15 cellular contexts compared by ENCODE assay signal in the genomic region with DNA sequence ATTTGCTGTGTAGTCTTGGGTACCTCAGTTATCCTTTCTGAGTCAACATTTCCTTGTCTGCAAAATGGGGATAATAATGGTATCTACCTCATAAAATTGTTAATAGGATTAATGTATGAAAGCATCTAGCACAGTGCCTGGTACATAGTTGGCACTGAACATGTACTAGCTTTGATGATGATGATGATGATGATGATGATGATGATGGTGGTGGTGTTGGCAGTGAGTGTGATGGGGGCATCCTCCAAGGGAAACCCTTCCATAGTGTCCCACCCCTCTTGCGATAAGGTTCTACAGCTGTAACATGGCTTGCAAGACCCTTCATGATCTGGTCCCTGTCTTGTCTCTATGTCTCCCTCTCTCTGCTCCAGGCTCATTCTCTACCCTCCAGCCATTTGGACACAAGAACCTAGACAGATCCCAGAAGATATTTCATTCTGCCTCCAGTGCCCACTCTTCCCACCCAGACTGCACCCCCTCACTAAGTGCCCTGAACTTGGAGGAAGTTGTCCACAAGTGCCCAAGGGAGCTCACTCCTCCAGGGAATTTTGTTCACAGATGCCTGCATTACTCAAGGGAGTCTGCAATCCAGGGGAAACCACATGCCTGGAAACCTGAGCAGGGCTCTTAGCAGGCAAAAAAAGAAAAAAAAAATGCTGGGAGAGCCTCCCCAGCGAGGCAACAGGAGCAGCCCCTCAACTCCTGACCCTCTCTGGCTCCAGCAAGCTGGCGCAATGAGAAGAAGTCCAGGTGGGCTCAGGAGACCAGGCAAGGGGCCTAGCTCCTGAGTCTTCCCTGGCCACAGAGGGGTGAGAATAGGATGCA. TPM values are rescaled to one million over a fixed set of nuclear protein-coding genes. Genes with fewer than 3 reads are reported as not detected.
DNase-seq lines count a peak whose midpoint lies in the region; ATAC-seq and TF ChIP-seq lines count a peak whose summit lies in the region.
"Had no signal": no experiment of that assay in that cellular context is flagged by ENCODE, and none has a peak within 500 bp of the region (broad histone marks: within the 10 kb centered on the region; RNA-seq: fewer than 3 reads in every experiment).

No MANE protein-coding gene starts in this region.

- no peak for ATAC-seq in activated naive CD8-positive, alpha-beta T cell treated with anti-CD3 and anti-CD28 coated beads, Interleukin-2, amount 50 U/mL, for 24 hours
- ATAC-seq: T-cell had no signal

- H3K9me3 ChIP-seq in SJCRH30 (replicated peaks) (no peaks in the 10 kb centered on the region), fibroblast of lung (ENCODE audit: control insufficient read depth, insufficient read depth, low read depth, low read length) (no peaks in the 10 kb centered on the region), spleen (peaks cover 0 to 2% (median 0%) of the 10 kb centered on the region in 8 donors), uterus (no peaks in the 10 kb centered on the region)
- H3K9me3 ChIP-seq: esophagus muscularis mucosa had no signal

- H3K9ac ChIP-seq in fibroblast of lung (ENCODE audit: insufficient read depth, low read length), result no peak overlapping the region

- H3K27me3 ChIP-seq in SJCRH30, result no peaks in the 10 kb centered on the region
- no peaks in the 10 kb centered on the region for H3K27me3 ChIP-seq in fibroblast of lung (ENCODE audit: control insufficient read depth, insufficient read depth, low read length)
- peaks cover 0 to 19% (median 0%) of the 10 kb centered on the region in 7 donors for H3K27me3 ChIP-seq in spleen (replicated peaks in 1 of 7)
- no peaks in the 10 kb centered on the region for H3K27me3 ChIP-seq in uterus
- H3K27me3 ChIP-seq: esophagus muscularis mucosa had no signal

- H4K20me1 ChIP-seq in fibroblast of lung (ENCODE audit: control insufficient read depth, extremely low read depth, insufficient read depth, low read length), result no peaks in the 10 kb centered on the region

- intact Hi-C loops in spleen (cut with DNase I; ENCODE audit: low total_unique reads) (no loop called here), uterus (cut with DNase I; ENCODE audit: low total_unique reads) (no loop called here)

- POLR2A ChIA-PET in activated CD4-positive, alpha-beta T cell treated with anti-CD3 and anti-CD28 coated beads, Interleukin-2, amount 10 ng/mL, durations not matched to agents 7 days and 5 days (lab: Charles Lee), result no interaction called here

- H3K9me3 Mint-ChIP-seq in activated naive CD8-positive, alpha-beta T cell treated with anti-CD3 and anti-CD28 coated beads, Interleukin-2, amount 50 U/mL, for 24 hours, result no peaks in the 10 kb centered on the region
- H3K9me3 Mint-ChIP-seq in activated CD4-positive, alpha-beta T cell treated with anti-CD3 and anti-CD28 coated beads, Interleukin-2, amount 10 ng/mL, durations not matched to agents 7 days and 5 days, result no peaks in the 10 kb centered on the region
- H3K9me3 Mint-ChIP-seq: activated naive CD8-positive, alpha-beta T cell treated with anti-CD3 and anti-CD28 coated beads for 36 hours had no signal

- H3K27ac ChIP-seq in SJCRH30 (peak overlapping the region; percentile 51), fibroblast of lung (ENCODE audit: insufficient read depth, low read length) (peak overlapping the region; percentile 50), spleen (no peak overlapping the region), uterus (no peak overlapping the region)
- H3K27ac ChIP-seq: coronary artery had no signal

- peaks cover 6% of the 10 kb centered on the region for H3K27me3 Mint-ChIP-seq in activated naive CD8-positive, alpha-beta T cell treated with anti-CD3 and anti-CD28 coated beads, Interleukin-2, amount 50 U/mL, for 24 hours
- peaks cover 3% of the 10 kb centered on the region for H3K27me3 Mint-ChIP-seq in activated CD4-positive, alpha-beta T cell treated with anti-CD3 and anti-CD28 coated beads, Interleukin-2, amount 10 ng/mL, durations not matched to agents 7 days and 5 days

- no peak overlapping the region for H3K4me3 Mint-ChIP-seq in activated naive CD8-positive, alpha-beta T cell treated with anti-CD3 and anti-CD28 coated beads, Interleukin-2, amount 50 U/mL, for 24 hours
- H3K4me3 Mint-ChIP-seq in activated CD4-positive, alpha-beta T cell treated with anti-CD3 and anti-CD28 coated beads, Interleukin-2, amount 10 ng/mL, durations not matched to agents 7 days and 5 days, result no peak overlapping the region
- H3K4me3 Mint-ChIP-seq: activated naive CD8-positive, alpha-beta T cell treated with anti-CD3 and anti-CD28 coated beads for 36 hours; T-cell had no signal

- H3K36me3 Mint-ChIP-seq in activated naive CD8-positive, alpha-beta T cell treated with anti-CD3 and anti-CD28 coated beads, Interleukin-2, amount 50 U/mL, for 24 hours (ENCODE audit: low read depth), result no peaks in the 10 kb centered on the region
- H3K36me3 Mint-ChIP-seq in activated CD4-positive, alpha-beta T cell treated with anti-CD3 and anti-CD28 coated beads, Interleukin-2, amount 10 ng/mL, durations not matched to agents 7 days and 5 days (ENCODE audit: low read depth), result no peaks in the 10 kb centered on the region
- H3K36me3 Mint-ChIP-seq: activated naive CD8-positive, alpha-beta T cell treated with anti-CD3 and anti-CD28 coated beads for 36 hours; T-cell had no signal

- CTCF ChIA-PET in activated CD4-positive, alpha-beta T cell treated with anti-CD3 and anti-CD28 coated beads, Interleukin-2, amount 10 ng/mL, durations not matched to agents 7 days and 5 days (lab: Charles Lee), result interaction anchor here (1.3 kb wide), 1 partner anchor 28 kb away, joined by 4 read pairs; no protein-coding TSS in a partner anchor

- peaks cover 4% of the 10 kb centered on the region; the same call in 1 of the 2 replicates for H3K4me1 ChIP-seq in SJCRH30
- H3K4me1 ChIP-seq in fibroblast of lung (ENCODE audit: control insufficient read depth, extremely low read depth, insufficient read depth, low read length), result peaks cover 21% of the 10 kb centered on the region
- H3K4me1 ChIP-seq in spleen, result no peaks in the 10 kb centered on the region
- H3K4me1 ChIP-seq in uterus, result no peaks in the 10 kb centered on the region
- H3K4me1 ChIP-seq: esophagus muscularis mucosa had no signal

- TF ChIP-seq CTCF in fibroblast of lung (conservative IDR thresholded peaks at IDR 0.05 in 1 of 2, IDR thresholded peaks at IDR 0.05 in 1 of 2; ENCODE audit: low read depth in 1 of 2, low read length in 2 of 2) (no peak), spleen (IDR thresholded peaks at IDR 0.05 in 8 of 11, conservative IDR thresholded peaks at IDR 0.05 in 3 of 11) (no peak), uterus (IDR thresholded peaks at IDR 0.05) (no peak)

- H3K27ac Mint-ChIP-seq in activated naive CD8-positive, alpha-beta T cell treated with anti-CD3 and anti-CD28 coated beads, Interleukin-2, amount 50 U/mL, for 24 hours, result no peak overlapping the region
- H3K27ac Mint-ChIP-seq in activated CD4-positive, alpha-beta T cell treated with anti-CD3 and anti-CD28 coated beads, Interleukin-2, amount 10 ng/mL, durations not matched to agents 7 days and 5 days, result no peak overlapping the region
- H3K27ac Mint-ChIP-seq: activated naive CD8-positive, alpha-beta T cell treated with anti-CD3 and anti-CD28 coated beads for 36 hours; T-cell had no signal

- TF ChIP-seq POLR2A in spleen (IDR thresholded peaks at IDR 0.05) (no peak), uterus (IDR thresholded peaks at IDR 0.05) (no peak)

- H3K36me3 ChIP-seq in SJCRH30 (no peaks in the 10 kb centered on the region), fibroblast of lung (ENCODE audit: control insufficient read depth, insufficient read depth, low read length) (peaks cover 2% of the 10 kb centered on the region), spleen (no peaks in the 10 kb centered on the region), uterus (no peaks in the 10 kb centered on the region)

- H3K4me2 ChIP-seq in fibroblast of lung (ENCODE audit: extremely low read depth, insufficient read depth, low read length), result no peak overlapping the region

- H3K4me3 ChIP-seq in SJCRH30, result no peak overlapping the region
- H3K4me3 ChIP-seq in fibroblast of lung (replicated peaks in 1 of 4; ENCODE audit: control extremely low read depth in 1 of 4, insufficient read depth in 1 of 4, low read depth in 3 of 4, low read length in 4 of 4), result no peak overlapping the region
- no peak overlapping the region for H3K4me3 ChIP-seq in spleen
- H3K4me3 ChIP-seq in uterus, result no peak overlapping the region
- H3K4me3 ChIP-seq: coronary artery, esophagus muscularis mucosa, lung had no signal

- WGBS in spleen, 5 donors, result 48 to 91% (median 86%) methylated on average over 3 of the region's 3 CpGs

- H3K79me2 ChIP-seq in fibroblast of lung (ENCODE audit: control insufficient read depth, insufficient read depth, low read length), result no peaks in the 10 kb centered on the region

- H2AFZ ChIP-seq in fibroblast of lung (ENCODE audit: low read length), result no peak overlapping the region

- DNase-seq in DMS53 (lab: John Stamatoyannopoulos, UW) (peak; percentile 55), DMS53 treated with DMSO at 0.1 percent for 48 hours (lab: John Stamatoyannopoulos, UW; ENCODE audit: unreplicated experiment) (no peak), SJCRH30 (peak; percentile 37 to 41), fibroblast of lung (ENCODE audit: low read depth in 2 of 2) (peak in 1 of 2 donors; percentile 85), spleen (peak; percentile 27), uterus (no peak)
- no peak for DNase-seq in activated naive CD8-positive, alpha-beta T cell treated with anti-CD3 and anti-CD28 coated beads, Interleukin-2, amount 50 U/mL, for 24 hours
- no peak for DNase-seq in activated CD4-positive, alpha-beta T cell treated with anti-CD3 and anti-CD28 coated beads, Interleukin-2, amount 10 ng/mL, durations not matched to agents 7 days and 5 days
- DNase-seq: activated naive CD8-positive, alpha-beta T cell treated with anti-CD3 and anti-CD28 coated beads for 36 hours; occipital lobe; stimulated activated CD4-positive, alpha-beta T cell treated with anti-CD3 and anti-CD28 coated beads, Interleukin-12 subunit alpha, Interleukin-12 subunit beta, amount 100 ng/mL, for 4 hours; T-cell had no signal

- H3K4me1 Mint-ChIP-seq in activated naive CD8-positive, alpha-beta T cell treated with anti-CD3 and anti-CD28 coated beads, Interleukin-2, amount 50 U/mL, for 24 hours, result no peaks in the 10 kb centered on the region
- H3K4me1 Mint-ChIP-seq in activated CD4-positive, alpha-beta T cell treated with anti-CD3 and anti-CD28 coated beads, Interleukin-2, amount 10 ng/mL, durations not matched to agents 7 days and 5 days, result no peaks in the 10 kb centered on the region
- H3K4me1 Mint-ChIP-seq: activated naive CD8-positive, alpha-beta T cell treated with anti-CD3 and anti-CD28 coated beads for 36 hours; T-cell had no signal

RNA-seq across cellular contexts. Expression of a gene that starts 10.1 kb away (rescaled TPM):
- 2.0 and 2.3 TPM in 2 replicates for total RNA-seq in SJCRH30 (2014; rRNA removed; shearing (Covaris generic))
- total RNA-seq in fibroblast of lung (16.7 and 22.5 TPM in 2 replicates), spleen (not detected), uterus (1 to 10 TPM in 1 of 4 donors, under 1 TPM in 1, not detected in 2; 0.83 to 3.7 TPM)
- polyA plus RNA-seq in fibroblast of lung (5.4 and 32.9 TPM in 2 replicates), spleen (under 1 TPM in 1 of 3 donors, not detected in 2; 0.22 TPM)
- polyA plus RNA-seq in fibroblast of lung (2012), result 6.7 and 39.4 TPM in 2 replicates
- polyA minus RNA-seq in fibroblast of lung (ENCODE audit: low replicate concordance), result 11.7 and 81.0 TPM in 2 replicates
- not detected for total RNA-seq in activated CD4-positive, alpha-beta T cell treated with anti-CD3 and anti-CD28 coated beads, Interleukin-2, amount 10 ng/mL, durations not matched to agents 7 days and 5 days
- total RNA-seq: activated naive CD8-positive, alpha-beta T cell treated with anti-CD3 and anti-CD28 coated beads for 36 hours; occipital lobe; T-cell had no signal

RNA-seq across cellular contexts. Expression of a gene that starts 41.3 kb away (rescaled TPM):
- 0.03 TPM in 1 of 2 replicates, not detected in the other for total RNA-seq in SJCRH30 (2014; rRNA removed; shearing (Covaris generic))
- 43.9 and 91.5 TPM in 2 replicates for total RNA-seq in fibroblast of lung
- polyA plus RNA-seq in fibroblast of lung, result 24.0 and 26.8 TPM in 2 replicates
- 21.6 and 22.3 TPM in 2 replicates for polyA plus RNA-seq in fibroblast of lung (2012)
- 60.4 and 98.7 TPM in 2 replicates for polyA minus RNA-seq in fibroblast of lung (ENCODE audit: low replicate concordance)
- total RNA-seq in spleen, result under 1 TPM in 4 of 7 donors, not detected in 3; 0.13 to 0.57 (median 0.17) TPM
- under 1 TPM; 0.02 to 0.22 (median 0.11) TPM for polyA plus RNA-seq in spleen
- 10 to 100 TPM in 2 of 4 donors, 1 to 10 TPM in 2; 4.4 to 34.6 (median 11.1) TPM for total RNA-seq in uterus
- not detected for total RNA-seq in activated CD4-positive, alpha-beta T cell treated with anti-CD3 and anti-CD28 coated beads, Interleukin-2, amount 10 ng/mL, durations not matched to agents 7 days and 5 days
- total RNA-seq: activated naive CD8-positive, alpha-beta T cell treated with anti-CD3 and anti-CD28 coated beads for 36 hours had no signal

Comparison
In these comparisons a context has a peak if more than half of its experiments do, and no peak if none do; other contexts are left out.
1. DNase-seq: peak in DMS53 (single experiment), SJCRH30 (2 of 2) and spleen (single experiment); none in DMS53 treated with DMSO at 0.1 percent for 48 hours (single experiment), uterus (0 of 2), activated naive CD8-positive, alpha-beta T cell treated with anti-CD3 and anti-CD28 coated beads, Interleukin-2, amount 50 U/mL, for 24 hours (single experiment) and activated CD4-positive, alpha-beta T cell treated with anti-CD3 and anti-CD28 coated beads, Interleukin-2, amount 10 ng/mL, durations not matched to agents 7 days and 5 days (single experiment).
2. H3K27ac ChIP-seq: peak in SJCRH30 (single experiment) and fibroblast of lung (single experiment); none in spleen (0 of 8) and uterus (0 of 2).